In the genomic region with DNA sequence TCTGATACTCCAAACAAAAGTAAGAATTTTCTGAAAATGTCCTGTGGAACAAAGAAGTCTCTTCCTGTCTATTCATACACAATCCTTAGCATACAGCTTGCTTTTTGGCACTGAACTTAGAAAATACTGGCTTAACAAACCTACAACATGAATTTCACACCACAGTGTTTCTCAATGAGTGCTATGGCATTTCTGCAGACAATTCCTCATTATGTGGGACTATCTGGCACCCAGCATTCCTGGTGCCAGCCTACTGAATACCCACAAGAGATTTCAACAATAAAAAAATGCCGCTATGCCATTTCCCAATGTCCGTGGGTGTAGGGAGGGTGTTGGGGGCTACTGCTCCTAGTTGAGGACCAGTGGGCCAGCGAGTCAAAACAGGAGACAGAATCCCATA, we compare ENCODE assay signal across 26 cellular contexts.
"Had no signal": no experiment of that assay in that cellular context is flagged by ENCODE, and none has a peak within 500 bp of the region (broad histone marks: within the 10 kb centered on the region; RNA-seq: fewer than 3 reads in every experiment).

No MANE protein-coding gene starts in this region.

- H3K9me3 ChIP-seq: ascending aorta, breast epithelium, colonic mucosa, esophagus squamous epithelium, gastroesophageal sphincter had no signal

- H3K4me3 ChIP-seq: ascending aorta, breast epithelium, cardiac muscle cell, colonic mucosa, esophagus squamous epithelium, gastroesophageal sphincter had no signal

- ATAC-seq: activated naive CD4-positive, alpha-beta T cell treated with anti-CD3 and anti-CD28 coated beads, Interleukin-2, amount 50 U/mL, for 72 hours; activated T-cell treated with anti-CD3 and anti-CD28 coated beads, Interleukin-2, amount 50 U/mL, for 72 hours; effector memory CD8-positive, alpha-beta T cell; gastroesophageal sphincter had no signal

- H3K36me3 ChIP-seq: breast epithelium, colonic mucosa had no signal

- H3K4me1 ChIP-seq: ascending aorta, breast epithelium, colonic mucosa, esophagus squamous epithelium, gastroesophageal sphincter had no signal

- H3K27ac ChIP-seq: ascending aorta, breast epithelium, cardiac muscle cell, colonic mucosa, esophagus squamous epithelium, gastroesophageal sphincter had no signal

- H3K27me3 ChIP-seq: ascending aorta, breast epithelium, cardiac muscle cell, colonic mucosa, esophagus squamous epithelium, gastroesophageal sphincter had no signal

- DNase-seq: activated CD4-positive, alpha-beta memory T cell treated with anti-CD3 and anti-CD28 coated beads, Interleukin-2, amount 10 ng/mL, durations not matched to agents 7 days and 5 days; activated CD4-positive, alpha-beta T cell treated with anti-CD3 and anti-CD28 coated beads for 1 hour; activated CD4-positive, alpha-beta T cell treated with anti-CD3 and anti-CD28 coated beads for 4 hours; activated CD4-positive, alpha-beta T cell treated with anti-CD3 and anti-CD28 coated beads, Interleukin-2, amount 10 ng/mL, durations not matched to agents 7 days and 5 days; activated CD4-positive, alpha-beta T cell treated with anti-CD3 and anti-CD28 coated beads, Interleukin-2, amount 50 U/mL, for 4 hours; activated CD8-positive, alpha-beta memory T cell treated with anti-CD3 and anti-CD28 coated beads, Interleukin-2, amount 50 U/mL, for 48 hours; activated gamma-delta T cell; activated naive CD4-positive, alpha-beta T cell; activated naive CD4-positive, alpha-beta T cell treated with anti-CD3 and anti-CD28 coated beads, Interleukin-2, amount 10 ng/mL, durations not matched to agents 7 days and 5 days; activated naive CD8-positive, alpha-beta T cell treated with anti-CD3 and anti-CD28 coated beads, Interleukin-2, amount 10 ng/mL, durations not matched to agents 7 days and 5 days; activated T-cell treated with anti-CD3 and anti-CD28 coated beads for 4 hours; activated T-cell treated with anti-CD3 and anti-CD28 coated beads, Interleukin-2, amount 50 U/mL, for 24 hours; activated T-cell treated with anti-CD3 and anti-CD28 coated beads, Interleukin-2, amount 50 U/mL, for 72 hours; central memory CD4-positive, alpha-beta T cell; cerebellar nuclear complex; colonic mucosa; effector CD4-positive, alpha-beta T cell; effector memory CD8-positive, alpha-beta T cell; esophagus squamous epithelium; foreskin melanocyte; T-helper 2 cell had no signal
